ENCODE assay signal across 1 cellular context in genomic region chr7:101165075-101165957, GRCh38.
TF ChIP-seq lines count a peak whose summit lies in the region.

Gene VGF, minus strand, starts transcription at chr7:101165569. Its CDS starts 726 bp downstream, at chr7:101164843.

TF ChIP-seq in HepG2, 621 proteins besides CTCF, POLR2A, EP300 and RAD21 (continued from another document and continues in another):
- TF ChIP-seq HOXD1 (CRISPR knock-in tag; IDR thresholded peaks at IDR 0.05), result peak; percentile 99
- peak; percentile 95 for TF ChIP-seq ZNF407 (CRISPR knock-in tag; IDR thresholded peaks at IDR 0.05; ENCODE audit: not compliant biosample characterization)
- peak; percentile 64; the same call in 1 of the 2 replicates for TF ChIP-seq RNF2 (conservative IDR thresholded peaks at IDR 0.05; ENCODE audit: low read depth)
- TF ChIP-seq SSRP1 (CRISPR knock-in tag; IDR thresholded peaks at IDR 0.05), result 0 out of 2 replicates have a peak, but pooled peaks have one; percentile 33
- TF ChIP-seq ZSCAN20 (CRISPR knock-in tag; IDR thresholded peaks at IDR 0.05; ENCODE audit: borderline replicate concordance), result peak; percentile 98
- TF ChIP-seq DPF2 (CRISPR knock-in tag; IDR thresholded peaks at IDR 0.05; ENCODE audit: borderline replicate concordance, low read depth), result no peak
- 0 out of 2 replicates have a peak, but pooled peaks have one; percentile 70 for TF ChIP-seq NPAS2 (CRISPR knock-in tag; IDR thresholded peaks at IDR 0.05; ENCODE audit: borderline replicate concordance)
- TF ChIP-seq MXI1 (IDR thresholded peaks at IDR 0.05; ENCODE audit: borderline replicate concordance, low read depth, low read length), result peak; percentile 96
- TF ChIP-seq ZNF318 (CRISPR knock-in tag; IDR thresholded peaks at IDR 0.05), result peak; percentile 59; the same call in 1 of the 2 replicates
- peak; percentile 99 for TF ChIP-seq NR0B2 (CRISPR knock-in tag; IDR thresholded peaks at IDR 0.05)
- TF ChIP-seq MBD4 (IDR thresholded peaks at IDR 0.05; ENCODE audit: borderline replicate concordance, low read length), result no peak
- TF ChIP-seq ZNF549 (CRISPR knock-in tag; IDR thresholded peaks at IDR 0.05), result no peak
- TF ChIP-seq MYC (CRISPR knock-in tag; IDR thresholded peaks at IDR 0.05; ENCODE audit: borderline replicate concordance), result peak; percentile 87
- TF ChIP-seq ZBTB43 (CRISPR knock-in tag; conservative IDR thresholded peaks at IDR 0.05), result peak; percentile 97
- TF ChIP-seq PRDM4 (CRISPR knock-in tag; IDR thresholded peaks at IDR 0.05; ENCODE audit: borderline replicate concordance), result peak; percentile 96
- TF ChIP-seq IRX3 (CRISPR knock-in tag; IDR thresholded peaks at IDR 0.05; ENCODE audit: borderline replicate concordance, low read depth), result peak; percentile 97
- TF ChIP-seq FOXK1 (CRISPR knock-in tag; IDR thresholded peaks at IDR 0.05; ENCODE audit: borderline replicate concordance, low read depth), result peak; percentile 88; the same call in 1 of the 2 replicates
- no peak for TF ChIP-seq ZNF207 (IDR thresholded peaks at IDR 0.05; ENCODE audit: borderline replicate concordance)
- no peak; the same call in 1 of the 2 replicates for TF ChIP-seq ZSCAN22 (CRISPR knock-in tag; IDR thresholded peaks at IDR 0.05)
- no peak for TF ChIP-seq ZNF460 (CRISPR knock-in tag; IDR thresholded peaks at IDR 0.05; ENCODE audit: borderline replicate concordance)
- TF ChIP-seq RFXAP (CRISPR knock-in tag; IDR thresholded peaks at IDR 0.05; ENCODE audit: borderline replicate concordance), result peak; percentile 93
- TF ChIP-seq MTF1 (CRISPR knock-in tag; IDR thresholded peaks at IDR 0.05), result peak; percentile 95
- peak; percentile 87 for TF ChIP-seq USF2 (IDR thresholded peaks at IDR 0.05; ENCODE audit: low read depth, low read length)
- TF ChIP-seq USF2 (CRISPR knock-in tag; IDR thresholded peaks at IDR 0.05; ENCODE audit: borderline replicate concordance), result peak; percentile 97
- no peak for TF ChIP-seq MATR3 (CRISPR knock-in tag; IDR thresholded peaks at IDR 0.05)
- no peak for TF ChIP-seq HNF4A (CRISPR knock-in tag; IDR thresholded peaks at IDR 0.05)
- TF ChIP-seq MAF1 (CRISPR knock-in tag; IDR thresholded peaks at IDR 0.05; ENCODE audit: borderline replicate concordance), result peak; percentile 98
- TF ChIP-seq RELA (CRISPR knock-in tag; IDR thresholded peaks at IDR 0.05), result peak; percentile 85; the same call in 1 of the 2 replicates
- TF ChIP-seq NCOA1 (CRISPR knock-in tag; IDR thresholded peaks at IDR 0.05), result 0 out of 2 replicates have a peak, but pooled peaks have one; percentile 87
- no peak for TF ChIP-seq NR3C1 (CRISPR knock-in tag; IDR thresholded peaks at IDR 0.05)
